ENCODE assay signal across 38 cellular contexts in the genomic region with DNA sequence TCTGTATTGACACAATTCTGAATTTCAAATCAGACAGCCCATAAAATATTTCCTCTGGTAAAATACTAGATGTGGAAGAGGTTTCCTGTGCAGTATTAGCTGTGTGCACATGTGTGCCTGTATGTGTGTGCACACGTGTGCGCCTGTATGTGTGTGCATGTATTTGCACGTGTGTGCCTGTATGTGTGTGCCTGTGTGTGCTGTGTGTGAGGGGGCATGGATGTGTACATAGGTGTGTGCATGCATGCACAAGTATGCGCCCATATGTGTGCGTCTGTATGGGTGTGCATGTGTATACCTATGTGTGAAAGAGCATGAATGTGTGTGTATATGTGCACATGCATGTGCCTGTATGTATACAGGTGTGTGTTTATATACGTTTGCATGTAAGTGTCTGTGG.
"Had no signal": no experiment of that assay in that cellular context is flagged by ENCODE, and none has a peak within 500 bp of the region (broad histone marks: within the 10 kb centered on the region; RNA-seq: fewer than 3 reads in every experiment).

No MANE protein-coding gene starts in this region.

- H3K36me3 Mint-ChIP-seq: activated naive CD4-positive, alpha-beta T cell treated with anti-CD3 and anti-CD28 coated beads, Interleukin-2, amount 50 U/mL, for 72 hours; activated naive CD8-positive, alpha-beta T cell treated with anti-CD3 and anti-CD28 coated beads for 36 hours had no signal

- H3K27me3 ChIP-seq: adrenal gland, body of pancreas, brain microvascular endothelial cell, breast epithelium, cardiac muscle cell had no signal

- DNase-seq: activated B cell treated with CpG ODN at 0.5 μM for 24 hours; activated CD4-positive, alpha-beta memory T cell treated with anti-CD3 and anti-CD28 coated beads, Interleukin-2, amount 10 ng/mL, durations not matched to agents 7 days and 5 days; activated CD4-positive, alpha-beta T cell treated with anti-CD3 and anti-CD28 coated beads for 4 hours; activated CD4-positive, alpha-beta T cell treated with anti-CD3 and anti-CD28 coated beads, Interleukin-2, amount 10 ng/mL, durations not matched to agents 7 days and 5 days; activated CD4-positive, alpha-beta T cell treated with anti-CD3 and anti-CD28 coated beads, Interleukin-2, amount 50 U/mL, for 48 hours; activated CD4-positive, CD25-positive, alpha-beta regulatory T cell treated with anti-CD3 and anti-CD28 coated beads, Interleukin-2, amount 50 U/mL, for 72 hours; activated CD8-positive, alpha-beta memory T cell treated with anti-CD3 and anti-CD28 coated beads, Interleukin-2, amount 50 U/mL, for 4 hours; activated effector memory CD4-positive, alpha-beta T cell treated with anti-CD3 and anti-CD28 coated beads, Interleukin-2, amount 50 U/mL, for 16 hours; activated gamma-delta T cell treated with Interleukin-2 at 50 U/mL for 16 hours; activated naive CD4-positive, alpha-beta T cell; activated naive CD4-positive, alpha-beta T cell treated with anti-CD3 and anti-CD28 coated beads for 36 hours; activated naive CD4-positive, alpha-beta T cell treated with anti-CD3 and anti-CD28 coated beads, Interleukin-2, amount 50 U/mL, for 16 hours; activated naive CD8-positive, alpha-beta T cell treated with anti-CD3 and anti-CD28 coated beads for 36 hours; activated T-cell treated with anti-CD3 and anti-CD28 coated beads for 4 hours; activated T-cell treated with anti-CD3 and anti-CD28 coated beads, Interleukin-2, amount 50 U/mL, for 1 hour; activated T-cell treated with anti-CD3 and anti-CD28 coated beads, Interleukin-2, amount 50 U/mL, for 4 hours; activated T-cell treated with anti-CD3 and anti-CD28 coated beads, Interleukin-2, amount 50 U/mL, for 72 hours; adrenal gland; amniotic stem cell; aorta; body of pancreas; brain microvascular endothelial cell; caudate nucleus; cerebellar nuclear complex; T-helper 1 cell; T-helper 2 cell; T-helper 9 cell had no signal

- H3K4me3 ChIP-seq: adrenal gland, body of pancreas, breast epithelium, cardiac muscle cell had no signal

- H3K4me1 ChIP-seq: adrenal gland, body of pancreas, breast epithelium had no signal

- FAIRE-seq: astrocyte, TTC549 had no signal

- H3K4me1 Mint-ChIP-seq: activated B cell treated with CpG ODN at 0.5 μM for 24 hours; activated CD4-positive, alpha-beta memory T cell treated with anti-CD3 and anti-CD28 coated beads, Interleukin-2, amount 10 ng/mL, durations not matched to agents 7 days and 5 days; activated CD4-positive, alpha-beta T cell treated with anti-CD3 and anti-CD28 coated beads, Interleukin-2, amount 10 ng/mL, durations not matched to agents 7 days and 5 days; activated naive CD8-positive, alpha-beta T cell treated with anti-CD3 and anti-CD28 coated beads for 36 hours; activated T-helper 17 cell treated with anti-CD3 and anti-CD28 coated beads, Interleukin-2, amount 50 U/mL, for 72 hours; central memory CD8-positive, alpha-beta T cell had no signal

- H3K9me3 ChIP-seq: adrenal gland, body of pancreas, breast epithelium had no signal

- H3K27ac Mint-ChIP-seq: activated B cell treated with CpG ODN at 0.5 μM for 24 hours; activated CD4-positive, alpha-beta memory T cell treated with anti-CD3 and anti-CD28 coated beads, Interleukin-2, amount 10 ng/mL, durations not matched to agents 7 days and 5 days; activated CD4-positive, alpha-beta T cell treated with anti-CD3 and anti-CD28 coated beads, Interleukin-2, amount 10 ng/mL, durations not matched to agents 7 days and 5 days; activated naive CD4-positive, alpha-beta T cell treated with anti-CD3 and anti-CD28 coated beads for 36 hours; activated naive CD4-positive, alpha-beta T cell treated with anti-CD3 and anti-CD28 coated beads, Interleukin-2, amount 50 U/mL, for 72 hours; activated naive CD8-positive, alpha-beta T cell treated with anti-CD3 and anti-CD28 coated beads for 36 hours; activated T-cell treated with anti-CD3 and anti-CD28 coated beads, Interleukin-2, amount 50 U/mL, for 72 hours; activated T-helper 1 cell treated with anti-CD3 and anti-CD28 coated beads, Interleukin-12 subunit alpha, Interleukin-12 subunit beta, Interleukin-2, Interleukin-4 antibody, amounts not matched to agents 30 ng/mL and 10 ng/mL and 1 ng/mL, durations not matched to agents 14 hours and 24 hours and 36 hours; activated T-helper 17 cell treated with anti-CD3 and anti-CD28 coated beads, Interleukin-2, amount 50 U/mL, for 72 hours; T-helper 1 cell treated with Interleukin-12 subunit alpha and Interleukin-12 subunit beta and Interleukin-4 antibody, amounts not matched to agents 30 μg/mL and 1 μg/mL, for 36 hours; T-helper 2 cell treated with Interferon-gamma antibody and Interleukin-4, amounts not matched to agents 5 μg/mL and 100 μg/mL, for 36 hours had no signal

- H3K27me3 Mint-ChIP-seq: activated B cell treated with CpG ODN at 0.5 μM for 24 hours had no signal

- H3K27ac ChIP-seq: adrenal gland, body of pancreas, brain microvascular endothelial cell, breast epithelium, cardiac muscle cell, VCaP had no signal

- H3K36me3 ChIP-seq: adrenal gland, brain microvascular endothelial cell, breast epithelium, cardiac muscle cell had no signal

- H3K9me3 Mint-ChIP-seq: activated B cell treated with CpG ODN at 0.5 μM for 24 hours; activated CD4-positive, alpha-beta memory T cell treated with anti-CD3 and anti-CD28 coated beads, Interleukin-2, amount 10 ng/mL, durations not matched to agents 7 days and 5 days; activated CD4-positive, alpha-beta T cell treated with anti-CD3 and anti-CD28 coated beads, Interleukin-2, amount 10 ng/mL, durations not matched to agents 7 days and 5 days; activated naive CD4-positive, alpha-beta T cell treated with anti-CD3 and anti-CD28 coated beads for 36 hours; activated naive CD4-positive, alpha-beta T cell treated with anti-CD3 and anti-CD28 coated beads, Interleukin-2, amount 50 U/mL, for 72 hours; activated naive CD8-positive, alpha-beta T cell treated with anti-CD3 and anti-CD28 coated beads for 36 hours; activated T-cell treated with anti-CD3 and anti-CD28 coated beads, Interleukin-2, amount 50 U/mL, for 4 hours; activated T-cell treated with anti-CD3 and anti-CD28 coated beads, Interleukin-2, amount 50 U/mL, for 72 hours; activated T-helper 1 cell treated with anti-CD3 and anti-CD28 coated beads, Interleukin-12 subunit alpha, Interleukin-12 subunit beta, Interleukin-2, Interleukin-4 antibody, amounts not matched to agents 30 ng/mL and 10 ng/mL and 1 ng/mL, durations not matched to agents 14 hours and 24 hours and 36 hours; activated T-helper 17 cell treated with anti-CD3 and anti-CD28 coated beads, Interleukin-2, amount 50 U/mL, for 72 hours; central memory CD8-positive, alpha-beta T cell; T-helper 1 cell treated with Interleukin-12 subunit alpha and Interleukin-12 subunit beta and Interleukin-4 antibody, amounts not matched to agents 30 μg/mL and 1 μg/mL, for 36 hours; T-helper 2 cell treated with Interferon-gamma antibody and Interleukin-4, amounts not matched to agents 5 μg/mL and 100 μg/mL, for 36 hours had no signal

- ATAC-seq: activated naive CD4-positive, alpha-beta T cell treated with anti-CD3 and anti-CD28 coated beads, Interleukin-2, amount 50 U/mL, for 72 hours; activated T-cell treated with anti-CD3 and anti-CD28 coated beads, Interleukin-2, amount 50 U/mL, for 4 hours; activated T-cell treated with anti-CD3 and anti-CD28 coated beads, Interleukin-2, amount 50 U/mL, for 72 hours; activated T-helper 17 cell treated with anti-CD3 and anti-CD28 coated beads, Interleukin-2, amount 50 U/mL, for 72 hours; body of pancreas had no signal

- H3K4me3 Mint-ChIP-seq: activated B cell treated with CpG ODN at 0.5 μM for 24 hours; activated CD4-positive, alpha-beta memory T cell treated with anti-CD3 and anti-CD28 coated beads, Interleukin-2, amount 10 ng/mL, durations not matched to agents 7 days and 5 days; activated CD4-positive, alpha-beta T cell treated with anti-CD3 and anti-CD28 coated beads, Interleukin-2, amount 10 ng/mL, durations not matched to agents 7 days and 5 days; activated naive CD4-positive, alpha-beta T cell treated with anti-CD3 and anti-CD28 coated beads for 36 hours; activated naive CD8-positive, alpha-beta T cell treated with anti-CD3 and anti-CD28 coated beads for 36 hours; activated T-cell treated with anti-CD3 and anti-CD28 coated beads, Interleukin-2, amount 50 U/mL, for 4 hours; activated T-cell treated with anti-CD3 and anti-CD28 coated beads, Interleukin-2, amount 50 U/mL, for 72 hours; activated T-helper 1 cell treated with anti-CD3 and anti-CD28 coated beads, Interleukin-12 subunit alpha, Interleukin-12 subunit beta, Interleukin-2, Interleukin-4 antibody, amounts not matched to agents 30 ng/mL and 10 ng/mL and 1 ng/mL, durations not matched to agents 14 hours and 24 hours and 36 hours; activated T-helper 17 cell treated with anti-CD3 and anti-CD28 coated beads, Interleukin-2, amount 50 U/mL, for 72 hours; central memory CD8-positive, alpha-beta T cell; T-helper 1 cell treated with Interleukin-12 subunit alpha and Interleukin-12 subunit beta and Interleukin-4 antibody, amounts not matched to agents 30 μg/mL and 1 μg/mL, for 36 hours; T-helper 2 cell treated with Interferon-gamma antibody and Interleukin-4, amounts not matched to agents 5 μg/mL and 100 μg/mL, for 36 hours had no signal
